ENCODE assay signal across 11 cellular contexts in genomic region chr10:34960983-34961382, GRCh38.
A peak's percentile ranks its signal among the peaks of the same experiment; 100 is the strongest.
DNase-seq lines count a peak whose midpoint lies in the region; ATAC-seq, FAIRE-seq and TF ChIP-seq lines count a peak whose summit lies in the region.
"Had no signal": no experiment of that assay in that cellular context is flagged by ENCODE, and none has a peak within 500 bp of the region (broad histone marks: within the 10 kb centered on the region; RNA-seq: fewer than 3 reads in every experiment).

No MANE protein-coding gene starts in this region.

- DNase-seq in A549 (ENCODE audit: low read depth in 1 of 2, low spot score in 1 of 2) (peak in 1 of 2 experiments; percentile 46), H7 (peak; percentile 57), K562 (ENCODE audit: extremely low read depth in 1 of 4, low spot score in 3 of 4) (no peak), iris pigment epithelial cell (ENCODE audit: low read depth) (peak; percentile 51), GF-D8 (lab: John Stamatoyannopoulos, UW) (no peak), C1 segment of cervical spinal cord (lab: John Stamatoyannopoulos, UW) (no peak)
- DNase-seq in activated effector memory CD4-positive, alpha-beta T cell treated with anti-CD3 and anti-CD28 coated beads, Interleukin-2, amount 50 U/mL, for 16 hours = no peak
- DNase-seq: activated T-cell treated with anti-CD3 and anti-CD28 coated beads for 4 hours, NCI-H2171 had no signal

- no TSS peak for BruUV-seq in K562 (replicated peaks; lab: Mats Ljungman, UMichigan)

- H3K4me2 ChIP-seq in A549 = no peak overlapping the region
- H3K4me2 ChIP-seq in K562 (ENCODE audit: insufficient read depth, low read length) = no peak overlapping the region

- POLR2A ChIA-PET in A549 (lab: Yijun Ruan, JAX) = no interaction called here
- POLR2A ChIA-PET in K562 (lab: Yijun Ruan, JAX) = interaction anchor here (1.1 kb wide), 1 partner anchor 297 kb away, joined by 3 read pairs; no protein-coding TSS in a partner anchor

- H3K9me3 ChIP-seq in A549 (no peaks in the 10 kb centered on the region), K562 (replicated peaks; ENCODE audit: control insufficient read depth, insufficient read depth, low read depth, low read length) (no peaks in the 10 kb centered on the region)

- H3K27me3 ChIP-seq in H7 (ENCODE audit: control insufficient read depth, insufficient read depth, low read length) (no peaks in the 10 kb centered on the region), K562 (ENCODE audit: control insufficient read depth in 2 of 2, insufficient read depth in 2 of 2, low read length in 2 of 2) (peaks cover 2 to 48% of the 10 kb centered on the region in 2 experiments; a peak in 3 of 5 replicates)

- H3K79me2 ChIP-seq in K562 (ENCODE audit: control insufficient read depth, insufficient read depth, low read length) = no peaks in the 10 kb centered on the region

- TF ChIP-seq EP300 in A549 (IDR thresholded peaks at IDR 0.05) (no peak), K562 (IDR thresholded peaks at IDR 0.05; ENCODE audit: low read length) (no peak)

- no peaks in the 10 kb centered on the region for H3K9me1 ChIP-seq in K562 (ENCODE audit: control insufficient read depth, insufficient read depth, low read length)

- TF ChIP-seq POLR2A in A549 (IDR thresholded peaks at IDR 0.05; ENCODE audit: low read length) (no peak), K562 (conservative IDR thresholded peaks at IDR 0.05) (no peak)

- intact Hi-C loops in K562 (cut with micrococcal nuclease) = no loop called here

- CTCF ChIA-PET in A549 (lab: Yijun Ruan, JAX) (interaction anchor here (1.4 to 1.7 kb wide), 2 partner anchors 9 to 34 kb away, joined by 4 read pairs; no protein-coding TSS in a partner anchor), K562 (lab: Yijun Ruan, JAX; ENCODE audit: low intra/inter-chr PET ratio) (no interaction called here)

- FAIRE-seq in A549 (lab: Jason Lieb, UNC) (no peak), K562 (lab: Jason Lieb, UNC) (no peak)

- no peak overlapping the region for H2AFZ ChIP-seq in K562 (ENCODE audit: low read depth, low read length)

- ATAC-seq in A549 = peak in 1 of 2 experiments; percentile 72; a peak in 3 of 6 replicates
- ATAC-seq in K562 = peak; percentile 69
- no peak for ATAC-seq in HG02798 (IDR thresholded peaks at IDR 0.05; ENCODE audit: poor library complexity, unreplicated experiment)

- TF ChIP-seq RAD21 in A549 (conservative IDR thresholded peaks at IDR 0.05 in 1 of 2, IDR thresholded peaks at IDR 0.05 in 1 of 2) = peak; percentile 37 to 63; a peak in 3 of 5 replicates
- TF ChIP-seq RAD21 in K562 (CRISPR knock-in tag; conservative IDR thresholded peaks at IDR 0.05 in 1 of 2, IDR thresholded peaks at IDR 0.05 in 1 of 2) = peak in 1 of 2 experiments; percentile 39; a peak in 2 of 4 replicates

- WGBS in A549 (ENCODE audit: missing lambda C conversion rate) = 78% methylated on average over 8 of the region's 8 CpGs
- WGBS in K562 (ENCODE audit: insufficient coverage, low coverage, missing lambda C conversion rate) = 4% methylated on average over 8 of the region's 8 CpGs

- in situ Hi-C loops in K562 (cut with MboI) = no loop called here

- H3K4me3 ChIP-seq in A549 = no peak overlapping the region
- H3K4me3 ChIP-seq in H7 (ENCODE audit: insufficient read depth, low read depth, low read length) = no peak overlapping the region
- H3K4me3 ChIP-seq in K562 = no peak overlapping the region

- H3K4me1 ChIP-seq in A549 (peaks cover under 1% of the 10 kb centered on the region; the same call in 1 of the 3 replicates), K562 (replicated peaks in 1 of 2; ENCODE audit: control insufficient read depth in 2 of 2, insufficient read depth in 2 of 2, low read length in 2 of 2) (no peaks in the 10 kb centered on the region; a peak in 1 of 5 replicates)

- peak overlapping the region in 1 of 2 experiments; percentile 20; a peak in 1 of 4 replicates for H3K9ac ChIP-seq in K562 (ENCODE audit: insufficient read depth in 1 of 2, low read depth in 2 of 2, low read length in 2 of 2)

- H3K36me3 ChIP-seq in H7 (replicated peaks; ENCODE audit: control insufficient read depth, insufficient read depth, low read length) (no peaks in the 10 kb centered on the region), K562 (ENCODE audit: control insufficient read depth, insufficient read depth, low read length) (no peaks in the 10 kb centered on the region)

- no peaks in the 10 kb centered on the region for H4K20me1 ChIP-seq in K562 (replicated peaks; ENCODE audit: control insufficient read depth, insufficient read depth, low read length)

- TF ChIP-seq CTCF in A549 (IDR thresholded peaks at IDR 0.05) (peak; percentile 26), K562 (IDR thresholded peaks at IDR 0.05 in 2 of 3, conservative IDR thresholded peaks at IDR 0.05 in 1 of 3; ENCODE audit: insufficient read depth in 2 of 3, low read depth in 1 of 3, low read length in 3 of 3) (peak; percentile 7 to 42 (median 21); a peak in 2 of 6 replicates)

- H3K27ac ChIP-seq in A549 (no peak overlapping the region), K562 (ENCODE audit: extremely low read depth, low read depth, low read length) (no peak overlapping the region)
- H3K27ac ChIP-seq: C4-2B had no signal

TF ChIP-seq in A549, 52 proteins besides CTCF, POLR2A, EP300 and RAD21:
- TF ChIP-seq SMC3 (IDR thresholded peaks at IDR 0.05) (peak; percentile 33; the same call in 1 of the 3 replicates), PBX3 (IDR thresholded peaks at IDR 0.05) (no peak), MYC (IDR thresholded peaks at IDR 0.05; ENCODE audit: borderline replicate concordance, low read length) (no peak), RFX5 (IDR thresholded peaks at IDR 0.05) (no peak), GATA3 (IDR thresholded peaks at IDR 0.05; ENCODE audit: borderline replicate concordance) (no peak), FOSB (CRISPR knock-in tag; IDR thresholded peaks at IDR 0.05) (no peak), ZNF302 (CRISPR knock-in tag; IDR thresholded peaks at IDR 0.05) (no peak)

TF ChIP-seq in K562, 482 proteins besides CTCF, POLR2A, EP300 and RAD21 (continues in another document):
- TF ChIP-seq HMGN3 (IDR thresholded peaks at IDR 0.05; ENCODE audit: borderline replicate concordance, extremely low read depth, insufficient read length, low read depth, low read length) (no peak), CBFA2T3 (IDR thresholded peaks at IDR 0.05) (no peak), HDAC2 (IDR thresholded peaks at IDR 0.05) (no peak), YBX1 (IDR thresholded peaks at IDR 0.05) (no peak), TARDBP (IDR thresholded peaks at IDR 0.05) (no peak), ADNP (tag; IDR thresholded peaks at IDR 0.05) (no peak), SRSF7 (optimal IDR thresholded peaks at IDR 0.05; ENCODE audit: low read depth, low read length) (no peak), BRD9 (IDR thresholded peaks at IDR 0.05; ENCODE audit: low read depth, partially characterized antibody) (no peak), TRIM28 (IDR thresholded peaks at IDR 0.05) (no peak), RREB1 (CRISPR knock-in tag; IDR thresholded peaks at IDR 0.05) (no peak), THRB (CRISPR knock-in tag; conservative IDR thresholded peaks at IDR 0.05) (no peak), NFE2 (IDR thresholded peaks at IDR 0.05; ENCODE audit: low read depth) (no peak)

Comparison
In these comparisons a context has a peak if more than half of its experiments do, and no peak if none do; other contexts are left out.
1. DNase-seq: peak in H7 (single experiment) and iris pigment epithelial cell (single experiment); none in K562 (0 of 4), GF-D8 (single experiment), activated effector memory CD4-positive, alpha-beta T cell treated with anti-CD3 and anti-CD28 coated beads, Interleukin-2, amount 50 U/mL, for 16 hours (single experiment) and C1 segment of cervical spinal cord (0 of 14).
2. Of the 35 proteins assayed by ChIP-seq in both K562 and A549: peak only in K562: none; only in A549: SMC3; in both: CTCF; in neither: 32; mixed calls (peak in some experiments, not most) for 1.